8 cellular contexts compared by ENCODE assay signal in the genomic region with DNA sequence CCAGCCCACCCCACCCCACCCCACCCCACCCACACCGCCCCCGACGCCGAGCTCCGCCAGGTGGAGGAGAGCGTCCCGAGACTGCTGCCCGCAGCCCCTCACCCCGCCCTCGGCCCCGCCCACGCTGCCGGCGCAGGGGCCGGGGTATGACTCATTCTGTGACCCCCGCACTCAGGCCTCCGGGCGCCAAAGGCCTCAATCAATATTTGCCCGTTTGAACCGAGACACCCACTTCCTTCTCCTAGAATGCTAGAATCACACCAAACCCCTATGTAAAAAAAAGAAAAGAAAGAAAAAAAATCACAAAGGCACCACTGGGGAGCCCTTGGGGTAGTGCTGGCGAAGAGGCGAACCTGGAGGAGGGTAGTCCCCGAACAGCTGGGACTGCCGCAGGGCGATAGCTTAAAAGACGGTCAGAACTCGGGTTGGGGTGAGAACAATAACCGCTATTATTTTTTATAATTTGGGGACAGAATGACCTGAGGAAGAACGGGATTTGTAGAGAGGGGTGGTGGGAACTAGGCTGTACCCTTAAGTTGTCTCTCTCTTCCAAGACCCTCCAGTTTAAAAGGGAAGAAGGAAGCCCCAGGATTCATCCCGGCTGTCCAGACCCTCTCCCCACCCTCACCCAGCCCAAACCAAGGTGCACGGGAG. TPM values are rescaled to one million over a fixed set of nuclear protein-coding genes. Genes with fewer than 3 reads are reported as not detected.
DNase-seq lines count a peak whose midpoint lies in the region; ATAC-seq lines count a peak whose summit lies in the region.

No MANE protein-coding gene starts in this region.

- DNase-seq in AG20443 (ENCODE audit: low spot score), result peak; percentile 58
- DNase-seq in NCI-H1930 (lab: John Stamatoyannopoulos, UW), result peak; percentile 44 to 52
- peak; percentile 37 to 48 for DNase-seq in activated T-cell treated with anti-CD3 and anti-CD28 coated beads, Interleukin-2, amount 50 U/mL, for 48 hours
- DNase-seq in left cardiac atrium, result peak; percentile 63
- DNase-seq in renal cortical epithelial cell (ENCODE audit: low read depth), result peak; percentile 36
- DNase-seq in Ammon's horn (ENCODE audit: low spot score), result no peak
- no peak for DNase-seq in NCI-H446 (lab: John Stamatoyannopoulos, UW)

- intact Hi-C loops in left cardiac atrium (cut with DNase I), result loop anchor here in 1 of 2 donors (5.0 kb wide), 1 partner anchor 73 kb away; no protein-coding TSS in a partner anchor

- peak; percentile 48 for ATAC-seq in GM19438 (IDR thresholded peaks at IDR 0.05; ENCODE audit: low read depth, unreplicated experiment)
- peak; percentile 63 to 73 for ATAC-seq in left cardiac atrium

RNA-seq across cellular contexts. Expression of gene KRT8, which starts 0.9 kb away (rescaled TPM):
- 100 to 1,000 TPM; 194 to 233 TPM for total RNA-seq in left cardiac atrium
- 390 and 919 TPM in 2 replicates for total RNA-seq in renal cortical epithelial cell

RNA-seq across cellular contexts. Expression of gene KRT18, which starts 44.9 kb away (rescaled TPM):
- 10 to 100 TPM; 37.0 to 53.3 TPM for total RNA-seq in left cardiac atrium
- total RNA-seq in renal cortical epithelial cell, result 294 and 1,160 TPM in 2 replicates

RNA-seq across cellular contexts. Expression of gene KRT78, which starts 55.2 kb away (rescaled TPM):
- not detected for total RNA-seq in left cardiac atrium
- total RNA-seq in renal cortical epithelial cell, result not detected in 2 replicates

Comparison
In these comparisons a context has a peak if more than half of its experiments do, and no peak if none do; other contexts are left out.
1. DNase-seq: peak in AG20443 (single experiment), NCI-H1930 (2 of 2), activated T-cell treated with anti-CD3 and anti-CD28 coated beads, Interleukin-2, amount 50 U/mL, for 48 hours (2 of 2), left cardiac atrium (single experiment) and renal cortical epithelial cell (single experiment); none in Ammon's horn (single experiment) and NCI-H446 (0 of 2).